14 cellular contexts compared by ENCODE assay signal in genomic region chr2:28431741-28432140, GRCh38. TPM values are rescaled to one million over a fixed set of nuclear protein-coding genes. Genes with fewer than 3 reads are reported as not detected.
A peak's percentile ranks its signal among the peaks of the same experiment; 100 is the strongest.
DNase-seq lines count a peak whose midpoint lies in the region; ATAC-seq and TF ChIP-seq lines count a peak whose summit lies in the region.
"Had no signal": no experiment of that assay in that cellular context is flagged by ENCODE, and none has a peak within 500 bp of the region (broad histone marks: within the 10 kb centered on the region; RNA-seq: fewer than 3 reads in every experiment).

No MANE protein-coding gene starts in this region.

- no peak for TF ChIP-seq RAD21 in IMR-90 (IDR thresholded peaks at IDR 0.05; ENCODE audit: low read length)

- H3K79me1 ChIP-seq in IMR-90 (ENCODE audit: low read depth in 1 of 2, low read length in 2 of 2) = no peaks in the 10 kb centered on the region

- CTCF ChIA-PET in activated CD8-positive, alpha-beta memory T cell treated with anti-CD3 and anti-CD28 coated beads, Interleukin-2, amount 10 ng/mL, durations not matched to agents 7 days and 5 days (lab: Charles Lee) = interaction anchor here (0.7 to 1.5 kb wide), 4 partner anchors 17 to 677 kb away, joined by 3 to 5 read pairs (median 4); partner anchors contain the start of gene FOSL2
- CTCF ChIA-PET in IMR-90 (lab: Yijun Ruan, JAX) = no interaction called here

- ATAC-seq in activated CD8-positive, alpha-beta memory T cell treated with anti-CD3 and anti-CD28 coated beads, Interleukin-2, amount 10 ng/mL, durations not matched to agents 7 days and 5 days = no peak
- no peak for ATAC-seq in IMR-90 (ENCODE audit: low read depth)
- ATAC-seq: GM12878, GM23338 had no signal

- H3K4me1 ChIP-seq in IMR-90 (ENCODE audit: control insufficient read depth, insufficient read depth, low read length) = peaks cover 6% of the 10 kb centered on the region
- H3K4me1 ChIP-seq in thyroid gland = no peaks in the 10 kb centered on the region

- in situ Hi-C loops in IMR-90 (cut with MboI; ENCODE audit: low sequenced_read_pairs) = no loop called here
- in situ Hi-C loops in brain microvascular endothelial cell (cut with HindIII; ENCODE audit: low pct_ligation_motif_present, low sequenced_read_pairs) = no loop called here

- H2BK15ac ChIP-seq in IMR-90 (ENCODE audit: low read depth, low read length) = no peak overlapping the region

- H3K27ac ChIP-seq in IMR-90 (ENCODE audit: insufficient read depth, low read length) = no peak overlapping the region
- no peak overlapping the region for H3K27ac ChIP-seq in brain microvascular endothelial cell
- H3K27ac ChIP-seq in thyroid gland = no peak overlapping the region

- H3K4me3 ChIP-seq in IMR-90 (ENCODE audit: insufficient read depth, low read depth, low read length) (no peak overlapping the region), brain microvascular endothelial cell (ENCODE audit: low read depth, low read length) (no peak overlapping the region), thyroid gland (replicated peaks in 1 of 3) (no peak overlapping the region)
- H3K4me3 ChIP-seq: GM12878, GM23338 had no signal

- H2AK9ac ChIP-seq in IMR-90 (replicated peaks; ENCODE audit: low read depth, low read length, poor library complexity) = no peak overlapping the region

- H3K4me3 Mint-ChIP-seq in activated CD8-positive, alpha-beta memory T cell treated with anti-CD3 and anti-CD28 coated beads, Interleukin-2, amount 10 ng/mL, durations not matched to agents 7 days and 5 days = no peak overlapping the region
- no peak overlapping the region for H3K4me3 Mint-ChIP-seq in dendritic cell treated with granulocyte-macrophage colony-stimulating factor and Interleukin-4, amounts not matched to agents 40 ng/mL and 50 ng/mL, for 4 days
- H3K4me3 Mint-ChIP-seq: B cell, GM23338 had no signal

- no peak overlapping the region for H4K91ac ChIP-seq in IMR-90 (ENCODE audit: insufficient read depth, low read depth, low read length)

- no peaks in the 10 kb centered on the region for H3K27me3 Mint-ChIP-seq in activated CD8-positive, alpha-beta memory T cell treated with anti-CD3 and anti-CD28 coated beads, Interleukin-2, amount 10 ng/mL, durations not matched to agents 7 days and 5 days
- no peaks in the 10 kb centered on the region for H3K27me3 Mint-ChIP-seq in dendritic cell treated with granulocyte-macrophage colony-stimulating factor and Interleukin-4, amounts not matched to agents 40 ng/mL and 50 ng/mL, for 4 days

- peaks cover 7% of the 10 kb centered on the region for H3K9me3 Mint-ChIP-seq in activated CD8-positive, alpha-beta memory T cell treated with anti-CD3 and anti-CD28 coated beads, Interleukin-2, amount 10 ng/mL, durations not matched to agents 7 days and 5 days (ENCODE audit: low read depth)
- peaks cover 8% of the 10 kb centered on the region for H3K9me3 Mint-ChIP-seq in dendritic cell treated with granulocyte-macrophage colony-stimulating factor and Interleukin-4, amounts not matched to agents 40 ng/mL and 50 ng/mL, for 4 days

- no peak overlapping the region for H4K5ac ChIP-seq in IMR-90 (ENCODE audit: low read depth, low read length)

- no peak overlapping the region for H3K14ac ChIP-seq in IMR-90 (replicated peaks; ENCODE audit: low read depth, low read length)

- H3K27me3 ChIP-seq in IMR-90 (ENCODE audit: control insufficient read depth, insufficient read depth, low read length) (no peaks in the 10 kb centered on the region), brain microvascular endothelial cell (replicated peaks) (no peaks in the 10 kb centered on the region), thyroid gland (no peaks in the 10 kb centered on the region)

- H3K27ac Mint-ChIP-seq in activated CD8-positive, alpha-beta memory T cell treated with anti-CD3 and anti-CD28 coated beads, Interleukin-2, amount 10 ng/mL, durations not matched to agents 7 days and 5 days = peak overlapping the region; percentile 88
- H3K27ac Mint-ChIP-seq in dendritic cell treated with granulocyte-macrophage colony-stimulating factor and Interleukin-4, amounts not matched to agents 40 ng/mL and 50 ng/mL, for 4 days = peak overlapping the region; percentile 80
- H3K27ac Mint-ChIP-seq: B cell, GM23338 had no signal

- peaks cover 12% of the 10 kb centered on the region for H3K36me3 Mint-ChIP-seq in activated CD8-positive, alpha-beta memory T cell treated with anti-CD3 and anti-CD28 coated beads, Interleukin-2, amount 10 ng/mL, durations not matched to agents 7 days and 5 days
- H3K36me3 Mint-ChIP-seq in dendritic cell treated with granulocyte-macrophage colony-stimulating factor and Interleukin-4, amounts not matched to agents 40 ng/mL and 50 ng/mL, for 4 days (ENCODE audit: low read depth) = no peaks in the 10 kb centered on the region
- H3K36me3 Mint-ChIP-seq: CD4-positive, alpha-beta memory T cell had no signal

- 0 out of 2 replicates have a peak overlapping the region, but pooled peaks have one; percentile 9 for H3K23ac ChIP-seq in IMR-90 (ENCODE audit: low read depth, low read length)

- H3K9ac ChIP-seq in IMR-90 (ENCODE audit: low read depth, low read length) = no peak overlapping the region

- 81% methylated on average over 3 of the region's 4 CpGs; no CpG with 5 or more reads in 1 of the 2 experiments for WGBS in IMR-90 (ENCODE audit: extremely low coverage in 2 of 2, insufficient read length in 1 of 2), 2 experiments
- WGBS in thyroid gland, 2 donors = 94 to 100% methylated on average over 3 to 4 of the region's 4 CpGs

- no peaks in the 10 kb centered on the region for H4K20me1 ChIP-seq in IMR-90 (ENCODE audit: insufficient read depth, low read length)

- TF ChIP-seq POLR2A in IMR-90 (IDR thresholded peaks at IDR 0.05; ENCODE audit: low read depth, low read length) (no peak), thyroid gland (IDR thresholded peaks at IDR 0.05) (no peak)

- TF ChIP-seq CTCF in IMR-90 (conservative IDR thresholded peaks at IDR 0.05; ENCODE audit: low read depth, low read length) (no peak), brain microvascular endothelial cell (IDR thresholded peaks at IDR 0.05; ENCODE audit: low read depth, low read length, missing control alignments) (no peak), thyroid gland (IDR thresholded peaks at IDR 0.05) (no peak)

- intact Hi-C loops in IMR-90 (cut with micrococcal nuclease) (no loop called here), posterior vena cava (cut with DNase I) (no loop called here), thyroid gland (cut with DNase I) (no loop called here)
- intact Hi-C loops in dendritic cell treated with granulocyte-macrophage colony-stimulating factor and Interleukin-4, amounts not matched to agents 40 ng/mL and 50 ng/mL, for 4 days (cut with micrococcal nuclease) = no loop called here

- H3K9me1 ChIP-seq in IMR-90 (ENCODE audit: insufficient read depth, low read length) = peaks cover 3% of the 10 kb centered on the region

- POLR2A ChIA-PET in IMR-90 (lab: Charles Lee; ENCODE audit: unreplicated experiment) = no interaction called here

- no peak overlapping the region for H3K56ac ChIP-seq in IMR-90 (ENCODE audit: extremely low read depth, insufficient read depth, low read length)

- no peak overlapping the region for H2BK120ac ChIP-seq in IMR-90 (ENCODE audit: low read depth, low read length)

- no peak overlapping the region for H4K8ac ChIP-seq in IMR-90 (ENCODE audit: low read depth in 2 of 2, low read length in 2 of 2)

- no peak overlapping the region for H2AFZ ChIP-seq in IMR-90 (replicated peaks; ENCODE audit: low read length, poor library complexity)
- H2AFZ ChIP-seq: GM23338 had no signal

- dilution Hi-C loops in IMR-90 (cut with HindIII; ENCODE audit: low sequenced_read_pairs, unreplicated experiment) = no loop called here

- H2BK5ac ChIP-seq in IMR-90 (ENCODE audit: low read depth, low read length, poor library complexity, severe bottlenecking) = no peak overlapping the region

- no peak overlapping the region for H3K4ac ChIP-seq in IMR-90 (ENCODE audit: low read depth, low read length)

- H2AK5ac ChIP-seq in IMR-90 (ENCODE audit: low read depth, low read length) = no peak overlapping the region

- H2BK20ac ChIP-seq in IMR-90 (ENCODE audit: low read depth, low read length) = no peak overlapping the region

- no peak for DNase-seq in activated CD8-positive, alpha-beta memory T cell treated with anti-CD3 and anti-CD28 coated beads, Interleukin-2, amount 10 ng/mL, durations not matched to agents 7 days and 5 days
- no peak for DNase-seq in activated CD8-positive, alpha-beta memory T cell treated with anti-CD3 and anti-CD28 coated beads for 24 hours
- DNase-seq in IMR-90 = no peak
- DNase-seq in posterior vena cava (ENCODE audit: low spot score) = peak; percentile 31
- DNase-seq in brain microvascular endothelial cell = no peak
- DNase-seq in thyroid gland = no peak
- DNase-seq: C1 segment of cervical spinal cord; CD4-positive, alpha-beta memory T cell; DMS79; H7 had no signal

- H3K36me3 ChIP-seq in IMR-90 (ENCODE audit: control insufficient read depth, insufficient read depth, low read length) = no peaks in the 10 kb centered on the region
- no peaks in the 10 kb centered on the region for H3K36me3 ChIP-seq in brain microvascular endothelial cell (replicated peaks)
- H3K36me3 ChIP-seq in thyroid gland = no peaks in the 10 kb centered on the region

- H3K4me1 Mint-ChIP-seq in activated CD8-positive, alpha-beta memory T cell treated with anti-CD3 and anti-CD28 coated beads, Interleukin-2, amount 10 ng/mL, durations not matched to agents 7 days and 5 days = peaks cover 82% of the 10 kb centered on the region
- peaks cover 92% of the 10 kb centered on the region for H3K4me1 Mint-ChIP-seq in dendritic cell treated with granulocyte-macrophage colony-stimulating factor and Interleukin-4, amounts not matched to agents 40 ng/mL and 50 ng/mL, for 4 days (ENCODE audit: low read depth)
- H3K4me1 Mint-ChIP-seq: B cell had no signal

- BruUV-seq in IMR-90 (replicated peaks; lab: Mats Ljungman, UMichigan) = no TSS peak

- H3K9me3 ChIP-seq in IMR-90 (ENCODE audit: control insufficient read depth, insufficient read depth, low read length) (peaks cover 5% of the 10 kb centered on the region), thyroid gland (no peaks in the 10 kb centered on the region)

- no peak overlapping the region for H3K18ac ChIP-seq in IMR-90 (ENCODE audit: low read depth, low read length)

- no peak overlapping the region for H3K4me2 ChIP-seq in IMR-90 (ENCODE audit: low read depth, low read length)
- H3K4me2 ChIP-seq: GM23338 had no signal

TF ChIP-seq in IMR-90, 13 proteins besides CTCF, POLR2A, EP300 and RAD21:
- no peak for TF ChIP-seq MAFK (IDR thresholded peaks at IDR 0.05; ENCODE audit: low read depth, low read length)
- no peak for TF ChIP-seq MAZ (IDR thresholded peaks at IDR 0.05; ENCODE audit: borderline replicate concordance, low read depth, low read length)

RNA-seq across cellular contexts. Expression of gene FOSL2, which starts 39.1 kb away (rescaled TPM):
- 10 to 100 TPM; 56.2 to 75.7 TPM for total RNA-seq in activated CD8-positive, alpha-beta memory T cell treated with anti-CD3 and anti-CD28 coated beads, Interleukin-2, amount 10 ng/mL, durations not matched to agents 7 days and 5 days
- total RNA-seq in IMR-90 (2012; rRNA removed) = 31.4 and 32.2 TPM in 2 replicates
- 46.3 and 51.1 TPM in 2 replicates for polyA plus RNA-seq in IMR-90 (2012; rRNA removed)
- 52.1 and 52.3 TPM in 2 replicates for polyA plus RNA-seq in IMR-90 (2012; cell fraction: cytosol; rRNA removed)
- 91.1 and 119 TPM in 2 replicates for polyA plus RNA-seq in IMR-90 (2012; cell fraction: nucleus; rRNA removed; ENCODE audit: low replicate concordance)
- total RNA-seq in posterior vena cava = 100 to 1,000 TPM; 105 to 141 TPM
- 10 to 100 TPM; 30.7 to 85.1 (median 40.6) TPM for total RNA-seq in thyroid gland
